ENCODE assay signal across 8 cellular contexts in the genomic region with DNA sequence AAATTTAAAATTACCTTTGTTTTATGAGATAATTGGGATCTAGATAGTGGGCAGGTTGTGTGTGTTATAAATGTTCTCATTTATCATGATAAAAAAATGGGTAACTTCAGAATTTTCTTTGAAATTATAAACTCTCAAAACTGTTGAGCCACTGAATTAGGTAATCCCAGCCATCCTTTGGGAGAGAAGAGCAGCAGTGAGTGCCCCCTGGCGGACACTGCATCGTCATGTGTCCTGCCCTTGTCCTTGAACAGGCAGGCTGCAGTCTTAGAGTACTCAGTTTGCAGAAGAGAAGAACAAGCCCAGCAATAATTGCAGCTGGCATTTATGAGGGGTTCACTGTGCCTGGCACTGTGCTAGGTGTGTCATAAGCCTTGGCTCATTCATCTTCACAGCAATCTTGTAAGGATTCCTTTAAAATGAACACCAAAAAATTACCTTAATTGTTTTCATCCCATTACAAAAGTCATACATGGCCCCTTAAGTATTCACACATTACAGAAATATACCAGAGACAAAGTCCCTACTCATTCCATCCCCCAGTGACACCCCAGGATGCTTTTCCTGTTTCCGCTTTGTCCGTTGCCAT.
DNase-seq lines count a peak whose midpoint lies in the region; ATAC-seq, FAIRE-seq and TF ChIP-seq lines count a peak whose summit lies in the region.

No MANE protein-coding gene starts in this region.

- WGBS in pancreas, 2 donors = 39 to 43% methylated on average over 4 of the region's 4 CpGs
- 42 to 47% methylated on average over 4 of the region's 4 CpGs for WGBS in upper lobe of left lung, 2 donors

- TF ChIP-seq CTCF in GM12864 (IDR thresholded peaks at IDR 0.05; ENCODE audit: low read depth, low read length, missing control alignments) (peak; percentile 86), pancreas (IDR thresholded peaks at IDR 0.05) (peak; percentile 83 to 88 (median 86)), upper lobe of left lung (IDR thresholded peaks at IDR 0.05) (peak; percentile 64 to 82 (median 77))

- H3K36me3 ChIP-seq in pancreas = no peaks in the 10 kb centered on the region
- no peaks in the 10 kb centered on the region for H3K36me3 ChIP-seq in upper lobe of left lung

- TF ChIP-seq EP300 in upper lobe of left lung (IDR thresholded peaks at IDR 0.05) = no peak

- H3K4me1 ChIP-seq in pancreas (no peaks in the 10 kb centered on the region), upper lobe of left lung (peaks cover 0 to 5% (median 0%) of the 10 kb centered on the region in 4 donors)

- DNase-seq in GM12864 (ENCODE audit: low read depth) (peak; percentile 35), M059J (ENCODE audit: low read depth) (peak; percentile 74), SHP77 treated with DMSO at 0.1 percent for 48 hours (lab: John Stamatoyannopoulos, UW) (peak; percentile 14), foreskin melanocyte (peak; percentile 53), pancreas (peak; percentile 65 to 92 (median 84)), upper lobe of left lung (peak in 1 of 2 donors; percentile 79)
- peak; percentile 49 for DNase-seq in activated effector memory CD4-positive, alpha-beta T cell treated with Interleukin-2 at 50 U/mL for 16 hours

- FAIRE-seq in pancreas (lab: Jason Lieb, UNC) = peak; percentile 93

- H3K27ac ChIP-seq in pancreas (no peak overlapping the region), upper lobe of left lung (no peak overlapping the region)

- H3K9me3 ChIP-seq in pancreas = no peaks in the 10 kb centered on the region
- H3K9me3 ChIP-seq in upper lobe of left lung = no peaks in the 10 kb centered on the region

- no peaks in the 10 kb centered on the region for H3K27me3 ChIP-seq in pancreas
- H3K27me3 ChIP-seq in upper lobe of left lung = no peaks in the 10 kb centered on the region

- ATAC-seq in pancreas (peak; percentile 66 to 83 (median 78)), upper lobe of left lung (ENCODE audit: low FRiP score in 2 of 2) (peak; percentile 67 to 80), HG02571 (IDR thresholded peaks at IDR 0.05; ENCODE audit: unreplicated experiment) (no peak)

- intact Hi-C loops in pancreas (cut with DNase I) = loop anchor here in 1 of 3 donors (10.0 kb wide), 1 partner anchor 144 kb away; no protein-coding TSS in a partner anchor

- H3K4me3 ChIP-seq in GM12864 (ENCODE audit: low read depth, low read length) (no peak overlapping the region), pancreas (no peak overlapping the region), upper lobe of left lung (no peak overlapping the region)

- no peak for TF ChIP-seq POLR2A in upper lobe of left lung (IDR thresholded peaks at IDR 0.05)
